ENCODE assay signal across 2 cellular contexts in genomic region chr21:14058566-14058965, GRCh38.
TF ChIP-seq lines count a peak whose summit lies in the region.

No MANE protein-coding gene starts in this region.

TF ChIP-seq in IMR-90, 13 proteins besides CTCF, POLR2A, EP300 and RAD21:
- TF ChIP-seq RFX5 (IDR thresholded peaks at IDR 0.05; ENCODE audit: low read depth, low read length), result no peak
- TF ChIP-seq MXI1 (IDR thresholded peaks at IDR 0.05; ENCODE audit: borderline replicate concordance, low read depth, low read length), result no peak
- TF ChIP-seq BHLHE40 (IDR thresholded peaks at IDR 0.05; ENCODE audit: low read depth, low read length), result no peak
- TF ChIP-seq MAFK (IDR thresholded peaks at IDR 0.05; ENCODE audit: low read depth, low read length), result no peak
- no peak for TF ChIP-seq MAZ (IDR thresholded peaks at IDR 0.05; ENCODE audit: borderline replicate concordance, low read depth, low read length)
- no peak for TF ChIP-seq RCOR1 (IDR thresholded peaks at IDR 0.05; ENCODE audit: insufficient replicate concordance, low read length)
- TF ChIP-seq, protein P1, sequence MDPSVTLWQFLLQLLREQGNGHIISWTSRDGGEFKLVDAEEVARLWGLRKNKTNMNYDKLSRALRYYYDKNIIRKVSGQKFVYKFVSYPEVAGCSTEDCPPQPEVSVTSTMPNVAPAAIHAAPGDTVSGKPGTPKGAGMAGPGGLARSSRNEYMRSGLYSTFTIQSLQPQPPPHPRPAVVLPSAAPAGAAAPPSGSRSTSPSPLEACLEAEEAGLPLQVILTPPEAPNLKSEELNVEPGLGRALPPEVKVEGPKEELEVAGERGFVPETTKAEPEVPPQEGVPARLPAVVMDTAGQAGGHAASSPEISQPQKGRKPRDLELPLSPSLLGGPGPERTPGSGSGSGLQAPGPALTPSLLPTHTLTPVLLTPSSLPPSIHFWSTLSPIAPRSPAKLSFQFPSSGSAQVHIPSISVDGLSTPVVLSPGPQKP (IDR thresholded peaks at IDR 0.05; ENCODE audit: borderline replicate concordance, low read depth, low read length), result no peak
- TF ChIP-seq CHD1 (IDR thresholded peaks at IDR 0.05; ENCODE audit: low read depth, low read length), result no peak
- no peak for TF ChIP-seq NFE2L2 (IDR thresholded peaks at IDR 0.05; ENCODE audit: low read depth, low read length)
- TF ChIP-seq FOS (IDR thresholded peaks at IDR 0.05; ENCODE audit: low read depth, low read length), result no peak
- no peak for TF ChIP-seq SMC3 (IDR thresholded peaks at IDR 0.05; ENCODE audit: low read depth, low read length)
- TF ChIP-seq, protein P2, sequence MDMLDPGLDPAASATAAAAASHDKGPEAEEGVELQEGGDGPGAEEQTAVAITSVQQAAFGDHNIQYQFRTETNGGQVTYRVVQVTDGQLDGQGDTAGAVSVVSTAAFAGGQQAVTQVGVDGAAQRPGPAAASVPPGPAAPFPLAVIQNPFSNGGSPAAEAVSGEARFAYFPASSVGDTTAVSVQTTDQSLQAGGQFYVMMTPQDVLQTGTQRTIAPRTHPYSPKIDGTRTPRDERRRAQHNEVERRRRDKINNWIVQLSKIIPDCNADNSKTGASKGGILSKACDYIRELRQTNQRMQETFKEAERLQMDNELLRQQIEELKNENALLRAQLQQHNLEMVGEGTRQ (IDR thresholded peaks at IDR 0.05; ENCODE audit: low read depth, low read length), result no peak
- TF ChIP-seq CEBPB (IDR thresholded peaks at IDR 0.05; ENCODE audit: low read depth, low read length), result no peak
TF ChIP-seq in IMR-90: peak in this region for 0.

TF ChIP-seq in H1, 55 proteins besides CTCF, POLR2A, EP300 and RAD21:
- TF ChIP-seq YY1 (IDR thresholded peaks at IDR 0.05; ENCODE audit: low read depth, low read length) (no peak), ATF2 (IDR thresholded peaks at IDR 0.05; ENCODE audit: low read length) (no peak), KDM5A (IDR thresholded peaks at IDR 0.05; ENCODE audit: low read length) (no peak), RFX5 (IDR thresholded peaks at IDR 0.05; ENCODE audit: borderline replicate concordance, low read depth, low read length) (no peak), CREB1 (IDR thresholded peaks at IDR 0.05) (no peak), RXRA (IDR thresholded peaks at IDR 0.05; ENCODE audit: insufficient read depth, low read depth, low read length) (no peak), GTF2F1 (IDR thresholded peaks at IDR 0.05; ENCODE audit: borderline replicate concordance, low read depth, low read length) (no peak), CBX5 (IDR thresholded peaks at IDR 0.05; ENCODE audit: low read depth, low read length) (no peak), ASH2L (IDR thresholded peaks at IDR 0.05; ENCODE audit: low read length) (no peak), TBP (IDR thresholded peaks at IDR 0.05; ENCODE audit: low read depth, low read length) (no peak), SIN3A (conservative IDR thresholded peaks at IDR 0.05 in 1 of 2, IDR thresholded peaks at IDR 0.05 in 1 of 2; ENCODE audit: low read depth in 1 of 2, low read length in 2 of 2) (no peak), KDM4A (IDR thresholded peaks at IDR 0.05; ENCODE audit: low read depth, low read length, severe bottlenecking) (no peak), FOSL1 (IDR thresholded peaks at IDR 0.05; ENCODE audit: insufficient read depth, low read depth, low read length) (no peak)
